ENCODE assay signal across 19 cellular contexts in the genomic region with DNA sequence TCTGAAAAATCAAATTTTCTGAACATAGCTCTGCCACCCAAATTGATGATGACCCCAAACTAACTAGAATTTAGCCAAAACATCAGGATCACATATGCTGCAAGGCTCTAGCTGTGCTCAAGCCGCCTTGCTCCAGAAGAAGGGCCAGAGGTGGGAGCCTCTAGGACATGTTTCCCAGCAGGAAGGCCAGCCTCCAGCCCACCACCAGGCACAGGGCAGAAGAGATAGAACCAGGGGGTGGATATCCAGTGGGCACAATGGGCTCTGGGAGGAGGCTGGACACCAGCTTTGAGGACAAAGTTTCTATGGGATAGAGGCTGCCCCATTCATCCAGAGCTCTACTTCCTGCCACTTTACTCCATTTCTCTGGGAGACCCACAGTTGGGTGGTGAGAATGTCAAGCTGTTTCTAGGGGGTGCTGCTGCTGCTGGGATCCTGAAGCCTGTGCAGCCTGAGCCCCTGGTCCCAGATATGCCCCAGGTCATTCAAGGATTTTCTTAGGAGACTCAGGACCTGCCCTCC.
"Had no signal": no experiment of that assay in that cellular context is flagged by ENCODE, and none has a peak within 500 bp of the region (broad histone marks: within the 10 kb centered on the region; RNA-seq: fewer than 3 reads in every experiment).

No MANE protein-coding gene starts in this region.

- DNase-seq: effector memory CD8-positive, alpha-beta T cell; esophagus squamous epithelium; foreskin fibroblast; glutamatergic neuron; left cardiac atrium; left ventricle myocardium superior; mesenchymal stem cell; naive B cell; pancreas; right cardiac atrium; stimulated activated CD4-positive, alpha-beta T cell treated with anti-CD3 and anti-CD28 coated beads, Interleukin-2, amount 100 ng/mL, for 48 hours; stimulated activated naive CD8-positive, alpha-beta T cell treated with anti-CD3 and anti-CD28 coated beads, Interleukin-15, Interleukin-2, amounts not matched to agents 100 U/mL and 50 U/mL, for 24 hours; upper lobe of right lung had no signal

- ATAC-seq: effector memory CD8-positive, alpha-beta T cell; gastroesophageal sphincter; left cardiac atrium; left ventricle myocardium superior; pancreas; right cardiac atrium; stimulated activated naive CD8-positive, alpha-beta T cell treated with anti-CD3 and anti-CD28 coated beads, Interleukin-15, Interleukin-2, amounts not matched to agents 100 U/mL and 50 U/mL, for 24 hours; upper lobe of right lung had no signal

- H3K36me3 ChIP-seq: esophagus squamous epithelium, gastroesophageal sphincter, pancreas, tibial artery, upper lobe of right lung had no signal

- H3K27ac ChIP-seq: esophagus squamous epithelium, gastroesophageal sphincter, pancreas, tibial artery, upper lobe of right lung had no signal

- H3K27ac Mint-ChIP-seq: dendritic cell treated with granulocyte-macrophage colony-stimulating factor and Interleukin-4, amounts not matched to agents 40 ng/mL and 50 ng/mL, for 4 days; effector memory CD8-positive, alpha-beta T cell; progenitor cell of endocrine pancreas had no signal

- H3K4me3 Mint-ChIP-seq: dendritic cell treated with granulocyte-macrophage colony-stimulating factor and Interleukin-4, amounts not matched to agents 40 ng/mL and 50 ng/mL, for 4 days; effector memory CD8-positive, alpha-beta T cell had no signal

- H3K27me3 ChIP-seq: gastroesophageal sphincter, pancreas, tibial artery had no signal

- H3K9me3 ChIP-seq: esophagus squamous epithelium, gastroesophageal sphincter, pancreas, tibial artery, upper lobe of right lung had no signal

- H3K9me3 Mint-ChIP-seq: dendritic cell treated with granulocyte-macrophage colony-stimulating factor and Interleukin-4, amounts not matched to agents 40 ng/mL and 50 ng/mL, for 4 days had no signal

- H3K4me3 ChIP-seq: esophagus squamous epithelium, gastroesophageal sphincter, lung, pancreas, smooth muscle cell, tibial artery, upper lobe of right lung had no signal
